In the genomic region with DNA sequence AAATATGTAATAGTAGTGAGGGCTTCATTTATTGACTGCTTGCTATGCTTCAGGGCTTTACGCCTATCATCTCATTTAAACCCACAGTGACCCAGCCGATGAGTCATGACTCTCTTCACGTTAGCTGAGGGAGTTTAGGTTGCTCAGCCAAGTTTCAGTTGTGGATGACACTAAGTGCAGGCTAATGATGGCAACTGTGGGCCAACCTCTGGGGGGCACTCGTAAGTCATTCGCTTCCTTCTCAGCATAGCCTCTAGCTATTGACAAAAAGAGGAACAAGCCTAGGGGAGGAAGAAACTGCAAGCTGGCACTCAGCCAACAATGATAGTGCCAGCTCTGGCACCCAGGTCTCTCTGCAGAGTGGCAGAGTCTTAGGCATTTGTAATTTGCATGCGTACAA, we compare ENCODE assay signal across 8 cellular contexts.
DNase-seq lines count a peak whose midpoint lies in the region; FAIRE-seq and TF ChIP-seq lines count a peak whose summit lies in the region.

No MANE protein-coding gene starts in this region.

- H3K27ac ChIP-seq in dorsolateral prefrontal cortex: peak overlapping the region in 18 of 59 donors; percentile 29 to 84 (median 64)

- intact Hi-C loops in dorsolateral prefrontal cortex (cut with DNase I): no loop called here

- H3K27me3 ChIP-seq in H7 (ENCODE audit: control insufficient read depth, insufficient read depth, low read length): no peaks in the 10 kb centered on the region
- no peaks in the 10 kb centered on the region for H3K27me3 ChIP-seq in dorsolateral prefrontal cortex

- FAIRE-seq in HTR-8/SVneo (lab: Jason Lieb, UNC): no peak

- H3K36me3 ChIP-seq in H7 (replicated peaks; ENCODE audit: control insufficient read depth, insufficient read depth, low read length): no peaks in the 10 kb centered on the region

- TF ChIP-seq CTCF in GM12865 (IDR thresholded peaks at IDR 0.05; ENCODE audit: insufficient read depth, low read depth, low read length, missing control alignments) (peak; percentile 70), dorsolateral prefrontal cortex (IDR thresholded peaks at IDR 0.05 in 54 of 56, conservative IDR thresholded peaks at IDR 0.05 in 2 of 56; ENCODE audit: low read depth in 1 of 56, partially characterized antibody in 56 of 56) (peak in 50 of 56 donors; percentile 12 to 55 (median 33))

- peak; percentile 94 for DNase-seq in GM12865 (ENCODE audit: low read depth)
- DNase-seq in H7: peak; percentile 38
- DNase-seq in M059J (ENCODE audit: low read depth): peak; percentile 70
- peak; percentile 46 to 52 for DNase-seq in activated CD4-positive, alpha-beta T cell treated with anti-CD3 and anti-CD28 coated beads for 4 hours
- peak in 4 of 10 donors; percentile 56 to 66 (median 62) for DNase-seq in dorsolateral prefrontal cortex
- peak; percentile 29 for DNase-seq in occipital lobe (lab: John Stamatoyannopoulos, UW)
- DNase-seq in HTR-8/SVneo (ENCODE audit: insufficient read length, low spot score): no peak
- no peak for DNase-seq in NCI-H774 (lab: John Stamatoyannopoulos, UW)

- no peak overlapping the region for H3K4me3 ChIP-seq in GM12865 (ENCODE audit: low read depth, low read length)
- no peak overlapping the region for H3K4me3 ChIP-seq in H7 (ENCODE audit: insufficient read depth, low read depth, low read length)
- H3K4me3 ChIP-seq in dorsolateral prefrontal cortex: no peak overlapping the region

Comparison
In these comparisons a context has a peak if more than half of its experiments do, and no peak if none do; other contexts are left out.
1. DNase-seq: peak in GM12865 (single experiment), H7 (single experiment), M059J (single experiment), activated CD4-positive, alpha-beta T cell treated with anti-CD3 and anti-CD28 coated beads for 4 hours (2 of 2) and occipital lobe (single experiment); none in HTR-8/SVneo (single experiment) and NCI-H774 (single experiment).